ENCODE assay signal across 18 cellular contexts in the genomic region with DNA sequence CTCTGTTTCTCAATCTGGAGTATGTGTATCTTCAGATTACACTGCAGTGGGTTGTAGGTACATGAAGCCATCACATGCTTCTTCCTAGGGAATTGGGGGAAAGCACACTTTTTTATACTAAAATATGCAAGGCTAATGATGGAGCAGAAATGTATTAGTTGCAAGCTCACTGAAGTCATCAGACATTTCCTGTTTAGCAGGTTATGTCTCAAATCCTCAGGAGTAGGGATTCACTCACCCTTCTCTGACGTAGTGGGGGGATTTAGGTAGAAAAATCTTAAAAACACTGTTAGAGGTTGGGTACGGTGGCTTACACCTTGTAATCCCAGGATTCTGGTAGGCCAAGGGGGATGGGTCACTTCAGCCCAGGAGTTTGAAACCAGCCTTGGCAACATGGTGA.
DNase-seq lines count a peak whose midpoint lies in the region; ATAC-seq and TF ChIP-seq lines count a peak whose summit lies in the region.
"Had no signal": no experiment of that assay in that cellular context is flagged by ENCODE, and none has a peak within 500 bp of the region (broad histone marks: within the 10 kb centered on the region; RNA-seq: fewer than 3 reads in every experiment).

No MANE protein-coding gene starts in this region.

- no peak overlapping the region for H3K18ac ChIP-seq in mesenchymal stem cell (ENCODE audit: low read depth in 1 of 2, low read length in 2 of 2)

- H3K4me3 Mint-ChIP-seq in MCF 10A (ENCODE audit: unreplicated experiment), result no peak overlapping the region

- H3K79me2 ChIP-seq in mammary epithelial cell (ENCODE audit: insufficient read depth, low read length), result no peaks in the 10 kb centered on the region

- no peak overlapping the region for H2BK15ac ChIP-seq in mesenchymal stem cell (ENCODE audit: low read depth, poor library complexity, severe bottlenecking)

- TF ChIP-seq CTCF in MCF 10A (IDR thresholded peaks at IDR 0.05; ENCODE audit: unreplicated experiment) (no peak), breast epithelium (IDR thresholded peaks at IDR 0.05) (no peak), mammary epithelial cell (conservative IDR thresholded peaks at IDR 0.05 in 1 of 2, IDR thresholded peaks at IDR 0.05 in 1 of 2; ENCODE audit: extremely low read depth in 1 of 2, insufficient read depth in 1 of 2, low read depth in 1 of 2, low read length in 2 of 2) (no peak), esophagus muscularis mucosa (IDR thresholded peaks at IDR 0.05) (no peak)

- H3K4me2 ChIP-seq in mammary epithelial cell (ENCODE audit: insufficient read depth, low read depth, low read length) (no peak overlapping the region), mesenchymal stem cell (ENCODE audit: low read length, poor library complexity, severe bottlenecking) (no peak overlapping the region)
- H3K4me2 ChIP-seq: BLaER1 had no signal

- H2BK12ac ChIP-seq in mesenchymal stem cell (ENCODE audit: low read length in 2 of 2), result no peak overlapping the region

- DNase-seq in MCF 10A (ENCODE audit: unreplicated experiment) (no peak), breast epithelium (ENCODE audit: low spot score in 2 of 2) (no peak), mammary epithelial cell (peak; percentile 14), mesenchymal stem cell (no peak), esophagus muscularis mucosa (ENCODE audit: extremely low spot score) (no peak), left ventricle myocardium superior (no peak), superior temporal gyrus (ENCODE audit: extremely low spot score) (no peak)
- DNase-seq: 8988T, HCEC 1CT, NCI-H1092 treated with DMSO at 0.1 percent for 48 hours, NCI-H187 treated with DMSO at 0.1 percent for 48 hours, NCI-H2171 treated with DMSO at 0.1 percent for 48 hours, NCI-H82, Peyer's patch, SHP77 had no signal

- no peak overlapping the region for H3K23ac ChIP-seq in mesenchymal stem cell (ENCODE audit: low read length in 2 of 2)

- H3K4ac ChIP-seq in mesenchymal stem cell (ENCODE audit: low read depth in 1 of 2, low read length in 2 of 2), result no peak overlapping the region

- H3K36me3 Mint-ChIP-seq in MCF 10A (ENCODE audit: insufficient read depth, unreplicated experiment), result no peaks in the 10 kb centered on the region

- H3K4me3 ChIP-seq in breast epithelium (no peak overlapping the region), mammary epithelial cell (replicated peaks in 1 of 3; ENCODE audit: insufficient read depth in 1 of 3, low read depth in 2 of 3, low read length in 3 of 3) (no peak overlapping the region), mesenchymal stem cell (ENCODE audit: insufficient read depth in 1 of 2, low read depth in 1 of 2, low read length in 2 of 2) (no peak overlapping the region), esophagus muscularis mucosa (no peak overlapping the region)
- H3K4me3 ChIP-seq: BLaER1, K562, Peyer's patch had no signal

- H3K27ac Mint-ChIP-seq in MCF 10A (ENCODE audit: low read depth, unreplicated experiment), result peak overlapping the region; percentile 16

- H3K4me1 ChIP-seq in breast epithelium, result no peaks in the 10 kb centered on the region
- H3K4me1 ChIP-seq in mammary epithelial cell (ENCODE audit: insufficient read depth, low read length), result no peaks in the 10 kb centered on the region
- H3K4me1 ChIP-seq in mesenchymal stem cell (ENCODE audit: control insufficient read depth, insufficient read depth, low read depth, low read length), result no peaks in the 10 kb centered on the region
- peaks cover 0 to 11% (median 0%) of the 10 kb centered on the region in 4 donors for H3K4me1 ChIP-seq in esophagus muscularis mucosa
- H3K4me1 ChIP-seq: BLaER1, Peyer's patch had no signal

- H3K27me3 ChIP-seq in breast epithelium (peaks cover 0 to 11% of the 10 kb centered on the region in 2 donors), mammary epithelial cell (ENCODE audit: insufficient read depth, low read length) (no peaks in the 10 kb centered on the region), mesenchymal stem cell (ENCODE audit: control insufficient read depth in 1 of 2, insufficient read depth in 1 of 2, low read length in 2 of 2) (no peaks in the 10 kb centered on the region), esophagus muscularis mucosa (no peaks in the 10 kb centered on the region)
- H3K27me3 ChIP-seq: Peyer's patch had no signal

- POLR2A ChIA-PET in MCF 10A (lab: Yijun Ruan, JAX), result no interaction called here

- no peaks in the 10 kb centered on the region for H3K4me1 Mint-ChIP-seq in MCF 10A (ENCODE audit: insufficient read depth, unreplicated experiment)

- CTCF ChIA-PET in MCF 10A (lab: Yijun Ruan, JAX) (interaction anchor here (1.0 kb wide), 1 partner anchor 24 kb away, joined by 3 read pairs; no protein-coding TSS in a partner anchor), mammary epithelial cell (lab: Charles Lee; ENCODE audit: low non-redundant PET) (no interaction called here)

- no peak overlapping the region for H2AK5ac ChIP-seq in mesenchymal stem cell (ENCODE audit: low read length, severe bottlenecking)

- TF ChIP-seq POLR2A in breast epithelium (IDR thresholded peaks at IDR 0.05) (no peak), esophagus muscularis mucosa (IDR thresholded peaks at IDR 0.05; ENCODE audit: low read depth) (no peak)

- dilution Hi-C loops in mammary epithelial cell (cut with HindIII; ENCODE audit: low sequenced_read_pairs), result no loop called here

- H3K79me1 ChIP-seq in mesenchymal stem cell (replicated peaks; ENCODE audit: low read length, poor library complexity, severe bottlenecking), result no peaks in the 10 kb centered on the region

- intact Hi-C loops in MCF 10A (cut with micrococcal nuclease) (no loop called here), breast epithelium (cut with DNase I; ENCODE audit: low total_unique reads) (no loop called here), mammary epithelial cell (cut with micrococcal nuclease) (loop anchor here (10.0 kb wide), 1 partner anchor 121 kb away; no protein-coding TSS in a partner anchor), esophagus muscularis mucosa (cut with DNase I) (no loop called here), left ventricle myocardium superior (cut with micrococcal nuclease) (no loop called here)

- H4K8ac ChIP-seq in mesenchymal stem cell (ENCODE audit: low read length), result no peak overlapping the region

- no peak for TF ChIP-seq EP300 in esophagus muscularis mucosa (IDR thresholded peaks at IDR 0.05)

- peaks cover 8% of the 10 kb centered on the region for H3K9me3 Mint-ChIP-seq in MCF 10A (ENCODE audit: unreplicated experiment)

- H3K9ac ChIP-seq in mammary epithelial cell (ENCODE audit: insufficient read depth, low read length) (no peak overlapping the region), mesenchymal stem cell (ENCODE audit: low read length) (peak overlapping the region; percentile 36)
- H3K9ac ChIP-seq: BLaER1 had no signal

- H3K9me3 ChIP-seq in breast epithelium, result no peaks in the 10 kb centered on the region
- no peaks in the 10 kb centered on the region for H3K9me3 ChIP-seq in mammary epithelial cell (replicated peaks; ENCODE audit: insufficient read depth, low read length)
- peaks cover 3% of the 10 kb centered on the region for H3K9me3 ChIP-seq in mesenchymal stem cell (ENCODE audit: control insufficient read depth, low read length)
- H3K9me3 ChIP-seq in esophagus muscularis mucosa, result no peaks in the 10 kb centered on the region
- H3K9me3 ChIP-seq: Peyer's patch had no signal

- ATAC-seq in GM21367 (IDR thresholded peaks at IDR 0.05; ENCODE audit: unreplicated experiment), result no peak
- no peak for ATAC-seq in left ventricle myocardium superior
- ATAC-seq: K562 had no signal

- no peaks in the 10 kb centered on the region for H3K27me3 Mint-ChIP-seq in MCF 10A (ENCODE audit: insufficient read depth, unreplicated experiment)

- BruUV-seq in MCF 10A (replicated peaks; lab: Mats Ljungman, UMichigan) (no TSS peak), mammary epithelial cell (replicated peaks; lab: Mats Ljungman, UMichigan) (no TSS peak)

- H3K27ac ChIP-seq in breast epithelium (no peak overlapping the region), mammary epithelial cell (ENCODE audit: insufficient read depth, low read depth, low read length) (peak overlapping the region; percentile 28), mesenchymal stem cell (ENCODE audit: low read length, poor library complexity, severe bottlenecking) (no peak overlapping the region), esophagus muscularis mucosa (replicated peaks in 1 of 4) (peak overlapping the region in 1 of 4 donors; percentile 3)
- H3K27ac ChIP-seq: BLaER1, Peyer's patch had no signal

- H4K91ac ChIP-seq in mesenchymal stem cell (ENCODE audit: low read length), result no peak overlapping the region

- H2AFZ ChIP-seq in mammary epithelial cell (ENCODE audit: low read depth, low read length), result no peak overlapping the region
- no peak overlapping the region for H2AFZ ChIP-seq in mesenchymal stem cell (ENCODE audit: low read depth, low read length)

- no peaks in the 10 kb centered on the region for H4K20me1 ChIP-seq in mammary epithelial cell (ENCODE audit: insufficient read depth, low read length)
- H4K20me1 ChIP-seq: BLaER1 had no signal

- no peak overlapping the region for H2BK120ac ChIP-seq in mesenchymal stem cell (ENCODE audit: low read depth, low read length)

- in situ Hi-C loops in mammary epithelial cell (cut with MboI; ENCODE audit: low sequenced_read_pairs in 2 of 2), result no loop called here

- H3K14ac ChIP-seq in mesenchymal stem cell (ENCODE audit: low read length in 2 of 2), result no peak overlapping the region

- H3K36me3 ChIP-seq in breast epithelium, result no peaks in the 10 kb centered on the region
- no peaks in the 10 kb centered on the region for H3K36me3 ChIP-seq in mammary epithelial cell (ENCODE audit: insufficient read depth, low read length)
- no peaks in the 10 kb centered on the region for H3K36me3 ChIP-seq in mesenchymal stem cell (ENCODE audit: control insufficient read depth in 1 of 2, insufficient read depth in 2 of 2, low read depth in 1 of 2, low read length in 2 of 2)
- no peaks in the 10 kb centered on the region for H3K36me3 ChIP-seq in esophagus muscularis mucosa
- H3K36me3 ChIP-seq: BLaER1, Peyer's patch had no signal

- 80% methylated on average over 1 of the region's 2 CpGs for WGBS in mammary epithelial cell (ENCODE audit: low coverage, missing lambda C conversion rate)
- WGBS in mesenchymal stem cell, result 88% methylated on average over 2 of the region's 2 CpGs
- WGBS in esophagus muscularis mucosa, result 82% methylated on average over 2 of the region's 2 CpGs

- H2BK5ac ChIP-seq in mesenchymal stem cell (ENCODE audit: low read depth, low read length, poor library complexity, severe bottlenecking), result no peak overlapping the region
